In the genomic region with DNA sequence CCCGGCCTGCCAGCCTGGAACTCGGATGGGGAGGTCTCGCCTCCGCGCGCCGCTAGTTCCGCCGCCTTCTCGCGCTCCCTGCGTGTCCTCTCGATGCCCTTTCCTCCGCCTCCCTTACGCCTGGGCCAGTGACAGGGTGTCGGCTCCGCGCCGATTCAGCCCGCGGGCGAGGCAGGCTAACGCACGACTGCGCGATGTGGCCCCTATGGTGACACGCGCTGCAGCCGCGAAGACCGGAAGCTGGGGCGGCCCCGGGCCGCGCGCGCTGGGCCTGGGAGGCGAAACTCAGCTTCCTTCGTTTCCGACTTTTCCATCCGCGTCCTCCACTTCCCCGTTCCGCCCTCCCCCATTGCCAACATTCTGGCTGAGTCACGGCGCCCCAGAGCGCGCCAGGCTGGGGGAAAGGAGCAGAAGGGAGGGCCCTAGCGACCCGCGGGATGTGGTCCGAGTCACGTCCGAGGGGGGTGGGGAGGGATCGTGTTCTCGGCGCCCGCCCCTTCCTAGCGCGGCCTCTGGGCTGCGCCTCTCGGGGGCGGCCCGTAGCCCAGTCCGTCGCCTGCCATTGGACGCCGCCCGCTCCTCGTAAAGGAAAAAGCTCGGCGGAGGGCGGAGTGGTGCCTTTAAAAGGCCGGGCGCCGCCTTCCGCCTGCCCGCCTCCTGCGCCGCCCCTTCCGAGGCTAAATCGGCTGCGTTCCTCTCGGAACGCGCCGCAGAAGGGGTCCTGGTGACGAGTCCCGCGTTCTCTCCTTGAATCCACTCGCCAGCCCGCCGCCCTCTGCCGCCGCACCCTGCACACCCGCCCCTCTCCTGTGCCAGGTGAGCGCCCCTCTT, we compare ENCODE assay signal across 8 cellular contexts. TPM values are rescaled to one million over a fixed set of nuclear protein-coding genes. Genes with fewer than 3 reads are reported as not detected.
DNase-seq lines count a peak whose midpoint lies in the region; ATAC-seq and TF ChIP-seq lines count a peak whose summit lies in the region.

A gene (plus strand): TSS at position 649 of the 831 bp plus-strand sequence. CDS start 1,138 bp downstream, outside the sequence.

- H3K36me3 ChIP-seq in prostate gland (peaks cover 14 to 24% of the 10 kb centered on the region in 2 donors), urinary bladder (ENCODE audit: insufficient read depth) (peaks cover 9% of the 10 kb centered on the region)

- no peaks in the 10 kb centered on the region for H3K9me3 ChIP-seq in prostate gland

- peaks cover 35% of the 10 kb centered on the region for H3K4me1 Mint-ChIP-seq in T-helper 1 cell treated with Interleukin-12 subunit alpha and Interleukin-12 subunit beta and Interleukin-4 antibody, amounts not matched to agents 30 μg/mL and 1 μg/mL, for 36 hours (ENCODE audit: low read depth)

- H3K4me1 ChIP-seq in prostate gland (replicated peaks), result peaks cover 43% of the 10 kb centered on the region
- no peaks in the 10 kb centered on the region for H3K4me1 ChIP-seq in urinary bladder (ENCODE audit: insufficient read depth)

- H3K4me3 Mint-ChIP-seq in T-helper 1 cell treated with Interleukin-12 subunit alpha and Interleukin-12 subunit beta and Interleukin-4 antibody, amounts not matched to agents 30 μg/mL and 1 μg/mL, for 36 hours, result peak within 1 kb of the TSS; percentile 99

- H3K27ac ChIP-seq in prostate gland (peak within 1 kb of the TSS; percentile 91 to 97), urinary bladder (ENCODE audit: low read depth) (peak within 1 kb of the TSS; percentile 99)

- H3K27ac Mint-ChIP-seq in T-helper 1 cell treated with Interleukin-12 subunit alpha and Interleukin-12 subunit beta and Interleukin-4 antibody, amounts not matched to agents 30 μg/mL and 1 μg/mL, for 36 hours, result peak within 1 kb of the TSS; percentile 98

- TF ChIP-seq POLR2A in prostate gland (IDR thresholded peaks at IDR 0.05), result peak; percentile 99

- H3K27me3 ChIP-seq in prostate gland (replicated peaks; ENCODE audit: insufficient read depth), result no peaks in the 10 kb centered on the region

- H3K4me3 ChIP-seq in prostate gland (peak within 1 kb of the TSS; percentile 86 to 98), urinary bladder (ENCODE audit: low read depth, low read length) (peak within 1 kb of the TSS; percentile 87)

- intact Hi-C loops in left cardiac atrium (cut with DNase I) (no loop called here), prostate gland (cut with DNase I) (loop anchor here (5.0 to 10.0 kb wide), 2 partner anchors 57 to 589 kb away; a partner anchor contains a TSS)

- under 1% methylated on average over 92 of the region's 97 CpGs for WGBS in prostate gland
- WGBS in urinary bladder, result under 1% methylated on average over 97 of the region's 97 CpGs

- no peaks in the 10 kb centered on the region for H3K27me3 Mint-ChIP-seq in T-helper 1 cell treated with Interleukin-12 subunit alpha and Interleukin-12 subunit beta and Interleukin-4 antibody, amounts not matched to agents 30 μg/mL and 1 μg/mL, for 36 hours (ENCODE audit: low read depth)

- TF ChIP-seq CTCF in GM13976 (IDR thresholded peaks at IDR 0.05; ENCODE audit: borderline replicate concordance, control extremely low read depth, extremely low read depth, insufficient read depth, missing control alignments) (no peak), prostate gland (IDR thresholded peaks at IDR 0.05) (peak in 2 of 4 experiments; percentile 2 to 17)

- peak; percentile 97 for DNase-seq in GM13976 (ENCODE audit: low spot score)
- peak; percentile 73 for DNase-seq in NCI-H1694 (lab: John Stamatoyannopoulos, UW)
- DNase-seq in amniotic stem cell (lab: John Stamatoyannopoulos, UW), result peak; percentile 96
- DNase-seq in left cardiac atrium, result peak; percentile 99
- DNase-seq in prostate gland (ENCODE audit: low spot score), result peak; percentile 98

- in situ Hi-C loops in GM13976 (cut with MboI; ENCODE audit: low sequenced_read_pairs, unreplicated experiment), result no loop called here

- ATAC-seq in HG02870 (IDR thresholded peaks at IDR 0.05; ENCODE audit: unreplicated experiment) (peak; percentile 66), left cardiac atrium (peak; percentile 89 to 93)

- no peaks in the 10 kb centered on the region for H3K9me3 Mint-ChIP-seq in T-helper 1 cell treated with Interleukin-12 subunit alpha and Interleukin-12 subunit beta and Interleukin-4 antibody, amounts not matched to agents 30 μg/mL and 1 μg/mL, for 36 hours

- peaks cover 38% of the 10 kb centered on the region for H3K36me3 Mint-ChIP-seq in T-helper 1 cell treated with Interleukin-12 subunit alpha and Interleukin-12 subunit beta and Interleukin-4 antibody, amounts not matched to agents 30 μg/mL and 1 μg/mL, for 36 hours (ENCODE audit: low read depth)

RNA-seq across cellular contexts. Expression of the gene that starts here (rescaled TPM):
- 1,000 to 10,000 TPM; 2,548 to 2,783 TPM for total RNA-seq in left cardiac atrium
- 100 to 1,000 TPM; 884 to 943 TPM for total RNA-seq in prostate gland
- 126 TPM for total RNA-seq in urinary bladder
- polyA plus RNA-seq in urinary bladder, result 1,530 TPM

Comparison
In these comparisons a context has a peak if more than half of its experiments do, and no peak if none do; other contexts are left out.
1. Peak in every context shown above with its lines: DNase-seq, ATAC-seq, H3K4me3 ChIP-seq and H3K27ac ChIP-seq.